ENCODE assay signal across 3 cellular contexts in the genomic region with DNA sequence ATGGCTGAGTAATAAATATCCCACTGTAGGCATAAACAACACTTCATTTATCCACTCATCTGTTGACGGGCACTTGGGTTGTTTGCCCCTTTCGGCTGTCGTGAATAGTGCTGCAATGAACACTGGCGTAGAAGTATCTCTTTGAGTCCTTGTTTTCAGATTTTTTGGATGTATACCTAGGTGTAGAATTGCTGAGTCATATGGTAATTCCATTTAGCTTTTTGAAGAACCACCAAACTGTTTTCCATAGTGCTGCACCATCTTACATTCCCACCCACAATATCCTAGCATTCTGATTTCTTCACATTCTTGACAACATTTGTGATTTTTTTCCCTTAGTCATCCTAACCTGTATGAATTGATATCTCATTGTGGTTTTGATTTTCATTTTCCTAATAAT.
TF ChIP-seq lines count a peak whose summit lies in the region.

No MANE protein-coding gene starts in this region.

TF ChIP-seq in A549, 52 proteins besides CTCF, POLR2A, EP300 and RAD21:
- TF ChIP-seq, protein P1, sequence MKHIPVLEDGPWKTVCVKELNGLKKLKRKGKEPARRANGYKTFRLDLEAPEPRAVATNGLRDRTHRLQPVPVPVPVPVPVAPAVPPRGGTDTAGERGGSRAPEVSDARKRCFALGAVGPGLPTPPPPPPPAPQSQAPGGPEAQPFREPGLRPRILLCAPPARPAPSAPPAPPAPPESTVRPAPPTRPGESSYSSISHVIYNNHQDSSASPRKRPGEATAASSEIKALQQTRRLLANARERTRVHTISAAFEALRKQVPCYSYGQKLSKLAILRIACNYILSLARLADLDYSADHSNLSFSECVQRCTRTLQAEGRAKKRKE (CRISPR knock-in tag; IDR thresholded peaks at IDR 0.05; ENCODE audit: low read depth): no peak
- TF ChIP-seq NFE2L2 (conservative IDR thresholded peaks at IDR 0.05; ENCODE audit: low read length): peak; percentile 52
- TF ChIP-seq ZFP36 (IDR thresholded peaks at IDR 0.05; ENCODE audit: borderline replicate concordance, partially characterized antibody): no peak
- TF ChIP-seq CBX2 (IDR thresholded peaks at IDR 0.05; ENCODE audit: borderline replicate concordance, low read depth): no peak
- no peak for TF ChIP-seq HEYL (CRISPR knock-in tag; IDR thresholded peaks at IDR 0.05)
- TF ChIP-seq, protein P2, sequence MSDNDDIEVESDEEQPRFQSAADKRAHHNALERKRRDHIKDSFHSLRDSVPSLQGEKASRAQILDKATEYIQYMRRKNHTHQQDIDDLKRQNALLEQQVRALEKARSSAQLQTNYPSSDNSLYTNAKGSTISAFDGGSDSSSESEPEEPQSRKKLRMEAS (IDR thresholded peaks at IDR 0.05): no peak
- TF ChIP-seq PHF8 (IDR thresholded peaks at IDR 0.05; ENCODE audit: borderline replicate concordance, low read depth): no peak
- no peak for TF ChIP-seq RCOR1 (IDR thresholded peaks at IDR 0.05; ENCODE audit: low read depth, low read length)
- peak; percentile 91 for TF ChIP-seq MAFK (IDR thresholded peaks at IDR 0.05; ENCODE audit: partially characterized antibody)
- TF ChIP-seq FOXS1 (CRISPR knock-in tag; IDR thresholded peaks at IDR 0.05): no peak
- no peak for TF ChIP-seq HOXB13 (CRISPR knock-in tag; IDR thresholded peaks at IDR 0.05; ENCODE audit: low read depth)
- TF ChIP-seq, protein P3, sequence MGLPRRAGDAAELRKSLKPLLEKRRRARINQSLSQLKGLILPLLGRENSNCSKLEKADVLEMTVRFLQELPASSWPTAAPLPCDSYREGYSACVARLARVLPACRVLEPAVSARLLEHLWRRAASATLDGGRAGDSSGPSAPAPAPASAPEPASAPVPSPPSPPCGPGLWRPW (IDR thresholded peaks at IDR 0.05): no peak
- no peak for TF ChIP-seq NR3C1 (IDR thresholded peaks at IDR 0.05)
- no peak for TF ChIP-seq ESRRA (IDR thresholded peaks at IDR 0.05; ENCODE audit: borderline replicate concordance, low read length)
- TF ChIP-seq MYC (IDR thresholded peaks at IDR 0.05; ENCODE audit: borderline replicate concordance, low read length): no peak
- TF ChIP-seq HDAC2 (IDR thresholded peaks at IDR 0.05): no peak

TF ChIP-seq in IMR-90, 13 proteins besides CTCF, POLR2A, EP300 and RAD21:
- peak; percentile 46 for TF ChIP-seq MAFK (IDR thresholded peaks at IDR 0.05; ENCODE audit: low read depth, low read length)
- TF ChIP-seq MAZ (IDR thresholded peaks at IDR 0.05; ENCODE audit: borderline replicate concordance, low read depth, low read length): no peak
- peak; percentile 83 for TF ChIP-seq NFE2L2 (IDR thresholded peaks at IDR 0.05; ENCODE audit: low read depth, low read length)

TF ChIP-seq in H1, 55 proteins besides CTCF, POLR2A, EP300 and RAD21:
- TF ChIP-seq BACH1 (IDR thresholded peaks at IDR 0.05; ENCODE audit: low read length) (peak; percentile 34; the same call in 1 of the 2 replicates), HDAC6 (IDR thresholded peaks at IDR 0.05; ENCODE audit: low read depth, low read length) (no peak)
TF ChIP-seq in H1: peak in this region for 1.
